Comparison of ENCODE assay signal across 10 cellular contexts in the genomic region with DNA sequence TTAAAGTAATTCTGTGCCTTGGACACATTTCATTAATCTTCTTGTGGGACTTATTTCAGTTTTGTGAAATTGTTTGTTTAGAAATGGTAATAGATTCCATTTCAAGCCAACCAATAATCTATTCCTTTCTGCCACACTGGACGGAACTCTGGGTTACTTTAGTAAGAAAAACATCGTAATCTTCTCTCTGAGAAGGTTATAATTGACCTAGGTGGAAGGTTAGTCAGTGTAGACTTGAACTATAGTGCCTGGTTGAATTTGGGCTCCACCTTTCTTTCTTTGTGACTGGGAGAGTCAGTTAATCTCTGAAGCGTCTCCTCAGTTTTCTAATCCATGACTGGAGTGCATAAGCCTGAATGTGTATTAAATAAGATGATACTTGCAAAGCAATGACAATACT.
DNase-seq lines count a peak whose midpoint lies in the region; ATAC-seq and TF ChIP-seq lines count a peak whose summit lies in the region.
"Had no signal": no experiment of that assay in that cellular context is flagged by ENCODE, and none has a peak within 500 bp of the region (broad histone marks: within the 10 kb centered on the region; RNA-seq: fewer than 3 reads in every experiment).

No MANE protein-coding gene starts in this region.

- no peaks in the 10 kb centered on the region for H3K36me3 ChIP-seq in sigmoid colon
- H3K36me3 ChIP-seq in SJCRH30: no peaks in the 10 kb centered on the region

- H3K27me3 ChIP-seq in sigmoid colon (no peaks in the 10 kb centered on the region), SJCRH30 (no peaks in the 10 kb centered on the region)

- no peak for TF ChIP-seq POLR2A in sigmoid colon (IDR thresholded peaks at IDR 0.05)

- H3K4me1 Mint-ChIP-seq in memory B cell: no peaks in the 10 kb centered on the region

- H3K36me3 Mint-ChIP-seq in memory B cell: no peaks in the 10 kb centered on the region

- TF ChIP-seq CTCF in sigmoid colon (IDR thresholded peaks at IDR 0.05): no peak

- H3K4me1 ChIP-seq in sigmoid colon (no peaks in the 10 kb centered on the region), SJCRH30 (peaks cover 10% of the 10 kb centered on the region)

- peaks cover 3% of the 10 kb centered on the region for H3K27me3 Mint-ChIP-seq in memory B cell

- H3K27ac ChIP-seq in sigmoid colon (no peak overlapping the region), SJCRH30 (no peak overlapping the region)

- H3K4me3 Mint-ChIP-seq in memory B cell: no peak overlapping the region

- peak overlapping the region; percentile 95 for H3K27ac Mint-ChIP-seq in memory B cell

- ATAC-seq in GM19023 (IDR thresholded peaks at IDR 0.05; ENCODE audit: unreplicated experiment) (peak; percentile 10), GM21717 (IDR thresholded peaks at IDR 0.05; ENCODE audit: unreplicated experiment) (peak; percentile 24), HG03175 (IDR thresholded peaks at IDR 0.05; ENCODE audit: unreplicated experiment) (peak; percentile 21), memory B cell (ENCODE audit: low read depth) (peak; percentile 21)

- WGBS in sigmoid colon, 2 donors: 83 to 87% methylated on average over 3 of the region's 3 CpGs

- DNase-seq in memory B cell (ENCODE audit: low spot score in 2 of 2) (no peak), sigmoid colon (no peak), SJCRH30 (no peak), Ammon's horn (ENCODE audit: low spot score) (no peak)
- DNase-seq: DND-41, GOT3, NCI-H526 had no signal

- peaks cover 2% of the 10 kb centered on the region for H3K9me3 Mint-ChIP-seq in memory B cell

- intact Hi-C loops in sigmoid colon (cut with DNase I): no loop called here

- no peak for TF ChIP-seq EP300 in sigmoid colon (IDR thresholded peaks at IDR 0.05)

- H3K4me3 ChIP-seq in sigmoid colon: no peak overlapping the region
- H3K4me3 ChIP-seq in SJCRH30: no peak overlapping the region

- no peaks in the 10 kb centered on the region for H3K9me3 ChIP-seq in sigmoid colon
- peaks cover 3% of the 10 kb centered on the region; the same call in 1 of the 2 replicates for H3K9me3 ChIP-seq in SJCRH30 (replicated peaks)
